Comparison of ENCODE assay signal across 20 cellular contexts in the genomic region with DNA sequence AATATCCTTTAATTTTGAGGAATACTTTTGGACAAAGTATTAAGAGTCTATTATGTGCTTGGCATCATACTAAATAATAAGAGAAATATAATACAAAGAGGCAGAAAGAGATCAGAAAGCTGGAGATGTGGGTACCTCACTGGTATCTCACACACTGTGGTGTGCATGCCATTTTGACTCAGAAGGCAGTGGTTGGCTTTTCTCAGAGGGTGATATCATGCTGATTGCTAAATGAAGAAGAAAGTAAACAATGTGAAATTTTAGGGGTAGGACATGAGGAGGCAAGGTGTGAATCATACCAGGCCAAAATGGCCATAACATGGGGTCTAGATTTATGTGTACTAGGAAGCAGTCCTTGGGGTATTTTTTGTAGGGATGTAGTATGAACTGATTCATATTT.
"Had no signal": no experiment of that assay in that cellular context is flagged by ENCODE, and none has a peak within 500 bp of the region (broad histone marks: within the 10 kb centered on the region; RNA-seq: fewer than 3 reads in every experiment).

No MANE protein-coding gene starts in this region.

- H3K4me1 ChIP-seq: heart left ventricle, sigmoid colon, upper lobe of left lung had no signal

- H3K9me3 ChIP-seq: heart left ventricle, sigmoid colon, upper lobe of left lung had no signal

- H3K4me1 Mint-ChIP-seq: endodermal cell; naive thymus-derived CD8-positive, alpha-beta T cell had no signal

- H3K27ac ChIP-seq: coronary artery, epithelial cell of prostate, heart left ventricle, sigmoid colon, upper lobe of left lung had no signal

- H3K27ac Mint-ChIP-seq: activated naive CD8-positive, alpha-beta T cell; activated T-cell treated with anti-CD3 and anti-CD28 coated beads, Interleukin-2, amount 50 U/mL, for 24 hours; activated T-helper 2 cell treated with anti-CD3 and anti-CD28 coated beads, Interferon-gamma antibody, Interleukin-2, Interleukin-4, amounts not matched to agents 10 μg/mL and 5 μg/mL and 100 μg/mL, durations not matched to agents 14 hours and 24 hours and 36 hours; endodermal cell; progenitor cell of endocrine pancreas; T-helper 2 cell treated with Interferon-gamma antibody and Interleukin-4, amounts not matched to agents 5 μg/mL and 100 μg/mL, for 36 hours had no signal

- H3K27me3 Mint-ChIP-seq: progenitor cell of endocrine pancreas had no signal

- H3K4me3 Mint-ChIP-seq: activated naive CD8-positive, alpha-beta T cell; activated T-cell treated with anti-CD3 and anti-CD28 coated beads, Interleukin-2, amount 50 U/mL, for 24 hours; endodermal cell; naive thymus-derived CD8-positive, alpha-beta T cell; T-helper 2 cell treated with Interferon-gamma antibody and Interleukin-4, amounts not matched to agents 5 μg/mL and 100 μg/mL, for 36 hours had no signal

- H3K4me3 ChIP-seq: coronary artery, heart left ventricle, sigmoid colon, upper lobe of left lung had no signal

- H3K9me3 Mint-ChIP-seq: activated T-cell treated with anti-CD3 and anti-CD28 coated beads, Interleukin-2, amount 50 U/mL, for 24 hours; activated T-helper 2 cell treated with anti-CD3 and anti-CD28 coated beads, Interferon-gamma antibody, Interleukin-2, Interleukin-4, amounts not matched to agents 10 μg/mL and 5 μg/mL and 100 μg/mL, durations not matched to agents 14 hours and 24 hours and 36 hours; T-helper 2 cell treated with Interferon-gamma antibody and Interleukin-4, amounts not matched to agents 5 μg/mL and 100 μg/mL, for 36 hours had no signal

- H3K27me3 ChIP-seq: heart left ventricle, sigmoid colon, upper lobe of left lung had no signal

- DNase-seq: activated naive CD4-positive, alpha-beta T cell; activated T-cell treated with anti-CD3 and anti-CD28 coated beads, Interleukin-2, amount 50 U/mL, for 24 hours; amniotic stem cell; cerebellar nuclear complex; endodermal cell; heart left ventricle; left colon; naive thymus-derived CD8-positive, alpha-beta T cell; retina; sigmoid colon; stimulated activated CD4-positive, alpha-beta T cell treated with anti-CD3 and anti-CD28 coated beads, Interleukin-2, amount 100 ng/mL, for 48 hours; stimulated activated CD8-positive, alpha-beta memory T cell treated with anti-CD3 and anti-CD28 coated beads, Interleukin-4, amount 100 ng/mL, for 48 hours; stimulated activated naive CD4-positive, alpha-beta T cell; upper lobe of left lung had no signal

- ATAC-seq: heart left ventricle; left colon; naive thymus-derived CD8-positive, alpha-beta T cell had no signal

- H3K36me3 ChIP-seq: heart left ventricle, sigmoid colon, upper lobe of left lung had no signal
